Comparison of ENCODE assay signal across 27 cellular contexts in the genomic region with DNA sequence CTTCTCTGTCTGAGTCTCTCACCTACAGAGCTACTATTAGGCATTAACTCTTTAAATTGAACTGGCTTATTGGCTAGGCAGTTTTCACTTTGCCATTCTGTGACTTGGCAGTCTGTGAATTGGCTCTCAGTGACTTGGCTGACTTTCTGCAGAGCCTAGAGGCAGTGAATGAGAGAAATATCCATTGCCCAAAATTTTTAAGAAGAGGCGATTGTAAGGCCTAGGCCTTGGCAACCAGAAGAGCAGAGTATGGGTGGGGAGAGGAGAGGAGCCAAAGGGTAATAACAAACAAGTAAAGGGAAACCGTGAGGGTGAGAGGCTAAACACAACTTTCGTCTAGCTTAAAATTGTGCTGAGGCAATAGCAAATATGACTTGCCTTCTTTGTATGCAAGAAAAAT.
"Had no signal": no experiment of that assay in that cellular context is flagged by ENCODE, and none has a peak within 500 bp of the region (broad histone marks: within the 10 kb centered on the region; RNA-seq: fewer than 3 reads in every experiment).

No MANE protein-coding gene starts in this region.

- DNase-seq: activated CD4-positive, alpha-beta T cell treated with anti-CD3 and anti-CD28 coated beads, Interleukin-2, amount 10 ng/mL, durations not matched to agents 24 days and 14 days; activated CD4-positive, alpha-beta T cell treated with anti-CD3 and anti-CD28 coated beads, Interleukin-2, amount 50 U/mL, for 4 hours; activated CD8-positive, alpha-beta T cell treated with anti-CD3 and anti-CD28 coated beads for 36 hours; activated gamma-delta T cell; activated naive CD4-positive, alpha-beta T cell treated with Interleukin-2 at 50 U/mL for 16 hours; activated T-cell treated with anti-CD3 and anti-CD28 coated beads, Interleukin-2, amount 50 U/mL, for 24 hours; adrenal gland; body of pancreas; MM.1S; MV-4-11; NCI-H1092; NCI-H1436 treated with DMSO at 0.1 percent for 48 hours; NCI-H1694 treated with DMSO at 0.1 percent for 48 hours; NCI-H2029; NCI-H345; NCI-H524 treated with DMSO at 0.1 percent for 48 hours; PC-3; SHP77; SJCRH30 had no signal

- H3K9ac ChIP-seq: KMS-11 had no signal

- H3K36me3 Mint-ChIP-seq: activated naive CD4-positive, alpha-beta T cell treated with anti-CD3 and anti-CD28 coated beads, Interleukin-2, amount 50 U/mL, for 24 hours had no signal

- H3K27ac Mint-ChIP-seq: activated CD4-positive, alpha-beta T cell treated with anti-CD3 and anti-CD28 coated beads, Interleukin-2, amount 10 ng/mL, durations not matched to agents 24 days and 14 days; activated CD8-positive, alpha-beta T cell treated with anti-CD3 and anti-CD28 coated beads for 36 hours; activated naive CD4-positive, alpha-beta T cell treated with anti-CD3 and anti-CD28 coated beads, Interleukin-2, amount 50 U/mL, for 24 hours; activated T-cell treated with anti-CD3 and anti-CD28 coated beads, Interleukin-2, amount 50 U/mL, for 24 hours; activated T-helper 2 cell treated with anti-CD3 and anti-CD28 coated beads, Interferon-gamma antibody, Interleukin-2, Interleukin-4, amounts not matched to agents 10 μg/mL and 5 μg/mL and 100 μg/mL, durations not matched to agents 14 hours and 24 hours and 36 hours; T-helper 1 cell treated with Interleukin-12 subunit alpha and Interleukin-12 subunit beta and Interleukin-4 antibody, amounts not matched to agents 30 μg/mL and 1 μg/mL, for 36 hours; T-helper 2 cell treated with Interferon-gamma antibody and Interleukin-4, amounts not matched to agents 5 μg/mL and 100 μg/mL, for 36 hours had no signal

- H3K27me3 ChIP-seq: adrenal gland, body of pancreas, breast epithelium, SJCRH30 had no signal

- H3K27me3 Mint-ChIP-seq: activated CD4-positive, alpha-beta T cell treated with anti-CD3 and anti-CD28 coated beads, Interleukin-2, amount 10 ng/mL, durations not matched to agents 24 days and 14 days; activated CD8-positive, alpha-beta T cell treated with anti-CD3 and anti-CD28 coated beads for 36 hours; activated naive CD4-positive, alpha-beta T cell treated with anti-CD3 and anti-CD28 coated beads, Interleukin-2, amount 50 U/mL, for 24 hours; activated T-cell treated with anti-CD3 and anti-CD28 coated beads, Interleukin-2, amount 50 U/mL, for 24 hours had no signal

- ATAC-seq: activated CD8-positive, alpha-beta T cell treated with anti-CD3 and anti-CD28 coated beads for 36 hours; body of pancreas; PC-3 had no signal

- H3K27ac ChIP-seq: adrenal gland, body of pancreas, breast epithelium, KMS-11, RWPE1, SJCRH30, SK-N-MC had no signal

- H3K4me3 ChIP-seq: adrenal gland, body of pancreas, breast epithelium, SJCRH30, SK-N-MC had no signal

- H3K36me3 ChIP-seq: adrenal gland, breast epithelium, SJCRH30 had no signal

- H3K4me2 ChIP-seq: KMS-11 had no signal

- H3K4me3 Mint-ChIP-seq: activated CD4-positive, alpha-beta T cell treated with anti-CD3 and anti-CD28 coated beads, Interleukin-2, amount 10 ng/mL, durations not matched to agents 24 days and 14 days; activated CD8-positive, alpha-beta T cell treated with anti-CD3 and anti-CD28 coated beads for 36 hours; activated naive CD4-positive, alpha-beta T cell treated with anti-CD3 and anti-CD28 coated beads, Interleukin-2, amount 50 U/mL, for 24 hours; activated T-cell treated with anti-CD3 and anti-CD28 coated beads, Interleukin-2, amount 50 U/mL, for 24 hours; T-helper 1 cell treated with Interleukin-12 subunit alpha and Interleukin-12 subunit beta and Interleukin-4 antibody, amounts not matched to agents 30 μg/mL and 1 μg/mL, for 36 hours; T-helper 2 cell treated with Interferon-gamma antibody and Interleukin-4, amounts not matched to agents 5 μg/mL and 100 μg/mL, for 36 hours had no signal

- H3K9me3 ChIP-seq: adrenal gland, body of pancreas, breast epithelium, SJCRH30 had no signal

- H3K4me1 ChIP-seq: adrenal gland, body of pancreas, breast epithelium, SJCRH30 had no signal

- H3K4me1 Mint-ChIP-seq: activated CD4-positive, alpha-beta T cell treated with anti-CD3 and anti-CD28 coated beads, Interleukin-2, amount 10 ng/mL, durations not matched to agents 24 days and 14 days; activated naive CD4-positive, alpha-beta T cell treated with anti-CD3 and anti-CD28 coated beads, Interleukin-2, amount 50 U/mL, for 24 hours had no signal

- H3K9me3 Mint-ChIP-seq: activated CD4-positive, alpha-beta T cell treated with anti-CD3 and anti-CD28 coated beads, Interleukin-2, amount 10 ng/mL, durations not matched to agents 24 days and 14 days; activated naive CD4-positive, alpha-beta T cell treated with anti-CD3 and anti-CD28 coated beads, Interleukin-2, amount 50 U/mL, for 24 hours; T-helper 2 cell treated with Interferon-gamma antibody and Interleukin-4, amounts not matched to agents 5 μg/mL and 100 μg/mL, for 36 hours had no signal
